ENCODE assay signal across 10 cellular contexts in genomic region chr5:177428574-177429217, GRCh38. TPM values are rescaled to one million over a fixed set of nuclear protein-coding genes. Genes with fewer than 3 reads are reported as not detected.
A peak's percentile ranks its signal among the peaks of the same experiment; 100 is the strongest.
DNase-seq lines count a peak whose midpoint lies in the region; ATAC-seq and TF ChIP-seq lines count a peak whose summit lies in the region.
"Had no signal": no experiment of that assay in that cellular context is flagged by ENCODE, and none has a peak within 500 bp of the region (broad histone marks: within the 10 kb centered on the region; RNA-seq: fewer than 3 reads in every experiment).

No MANE protein-coding gene starts in this region.

- H3K27me3 Mint-ChIP-seq in activated CD4-positive, alpha-beta T cell treated with anti-CD3 and anti-CD28 coated beads, Interleukin-2, amount 10 ng/mL, durations not matched to agents 7 days and 5 days, result no peaks in the 10 kb centered on the region
- peaks cover 10% of the 10 kb centered on the region for H3K27me3 Mint-ChIP-seq in glutamatergic neuron (ENCODE audit: unreplicated experiment)
- no peaks in the 10 kb centered on the region for H3K27me3 Mint-ChIP-seq in stimulated activated naive CD8-positive, alpha-beta T cell treated with anti-CD3 and anti-CD28 coated beads, Interleukin-15, amount 100 ng/mL, for 72 hours

- H3K4me3 ChIP-seq in Peyer's patch, result peak overlapping the region in 3 of 4 donors; percentile 9 to 92 (median 74)

- CTCF ChIA-PET in activated CD4-positive, alpha-beta T cell treated with anti-CD3 and anti-CD28 coated beads, Interleukin-2, amount 10 ng/mL, durations not matched to agents 7 days and 5 days (lab: Charles Lee), result interaction anchor here (0.8 to 53.2 kb wide), 7 partner anchors 16 to 60 kb away, joined by 4 to 1643 read pairs (median 7); partner anchors contain the start of genes DBN1, F12, PFN3 and PRR7

- no peaks in the 10 kb centered on the region for H3K9me3 ChIP-seq in Peyer's patch
- H3K9me3 ChIP-seq: uterus had no signal

- peaks cover 66% of the 10 kb centered on the region for H3K4me1 Mint-ChIP-seq in activated CD4-positive, alpha-beta T cell treated with anti-CD3 and anti-CD28 coated beads, Interleukin-2, amount 10 ng/mL, durations not matched to agents 7 days and 5 days
- H3K4me1 Mint-ChIP-seq in glutamatergic neuron (ENCODE audit: low read depth, unreplicated experiment), result peaks cover 10% of the 10 kb centered on the region
- H3K4me1 Mint-ChIP-seq in stimulated activated naive CD8-positive, alpha-beta T cell treated with anti-CD3 and anti-CD28 coated beads, Interleukin-15, amount 100 ng/mL, for 72 hours, result peaks cover 75% of the 10 kb centered on the region

- H3K36me3 Mint-ChIP-seq in activated CD4-positive, alpha-beta T cell treated with anti-CD3 and anti-CD28 coated beads, Interleukin-2, amount 10 ng/mL, durations not matched to agents 7 days and 5 days (ENCODE audit: low read depth), result peaks cover 62% of the 10 kb centered on the region
- H3K36me3 Mint-ChIP-seq in glutamatergic neuron (ENCODE audit: unreplicated experiment), result no peaks in the 10 kb centered on the region

- peak overlapping the region; percentile 92 to 98 (median 94) for H3K27ac ChIP-seq in Peyer's patch

- peaks cover 0 to 64% (median 46%) of the 10 kb centered on the region in 4 donors for H3K4me1 ChIP-seq in Peyer's patch

- peak overlapping the region; percentile 96 for H3K4me3 Mint-ChIP-seq in activated CD4-positive, alpha-beta T cell treated with anti-CD3 and anti-CD28 coated beads, Interleukin-2, amount 10 ng/mL, durations not matched to agents 7 days and 5 days
- peak overlapping the region; percentile 30 for H3K4me3 Mint-ChIP-seq in glutamatergic neuron (ENCODE audit: unreplicated experiment)
- H3K4me3 Mint-ChIP-seq in stimulated activated naive CD8-positive, alpha-beta T cell treated with anti-CD3 and anti-CD28 coated beads, Interleukin-15, amount 100 ng/mL, for 72 hours, result peak overlapping the region; percentile 92 to 96

- H3K9me3 Mint-ChIP-seq in activated CD4-positive, alpha-beta T cell treated with anti-CD3 and anti-CD28 coated beads, Interleukin-2, amount 10 ng/mL, durations not matched to agents 7 days and 5 days, result no peaks in the 10 kb centered on the region
- peaks cover 6% of the 10 kb centered on the region for H3K9me3 Mint-ChIP-seq in glutamatergic neuron (ENCODE audit: unreplicated experiment)
- H3K9me3 Mint-ChIP-seq in stimulated activated naive CD8-positive, alpha-beta T cell treated with anti-CD3 and anti-CD28 coated beads, Interleukin-15, amount 100 ng/mL, for 72 hours, result no peaks in the 10 kb centered on the region

- no peaks in the 10 kb centered on the region for H3K27me3 ChIP-seq in Peyer's patch
- H3K27me3 ChIP-seq: uterus had no signal

- H3K27ac Mint-ChIP-seq in activated CD4-positive, alpha-beta T cell treated with anti-CD3 and anti-CD28 coated beads, Interleukin-2, amount 10 ng/mL, durations not matched to agents 7 days and 5 days, result peak overlapping the region; percentile 92
- H3K27ac Mint-ChIP-seq in glutamatergic neuron (ENCODE audit: unreplicated experiment), result no peak overlapping the region
- H3K27ac Mint-ChIP-seq in stimulated activated naive CD8-positive, alpha-beta T cell treated with anti-CD3 and anti-CD28 coated beads, Interleukin-15, amount 100 ng/mL, for 72 hours, result peak overlapping the region; percentile 89

- no peak for ATAC-seq in stimulated activated naive CD8-positive, alpha-beta T cell treated with anti-CD3 and anti-CD28 coated beads, Interleukin-15, amount 100 ng/mL, for 72 hours
- ATAC-seq in GM18498 (IDR thresholded peaks at IDR 0.05; ENCODE audit: unreplicated experiment), result no peak
- ATAC-seq in HG03460 (IDR thresholded peaks at IDR 0.05; ENCODE audit: unreplicated experiment), result no peak

- peaks cover 0 to 35% (median 0%) of the 10 kb centered on the region in 3 donors for H3K36me3 ChIP-seq in Peyer's patch
- H3K36me3 ChIP-seq: uterus had no signal

- TF ChIP-seq CTCF in Peyer's patch (IDR thresholded peaks at IDR 0.05), result no peak
- TF ChIP-seq CTCF in glutamatergic neuron (IDR thresholded peaks at IDR 0.05; ENCODE audit: partially characterized antibody, unreplicated experiment), result no peak

- DNase-seq in activated CD4-positive, alpha-beta T cell treated with anti-CD3 and anti-CD28 coated beads, Interleukin-2, amount 10 ng/mL, durations not matched to agents 7 days and 5 days, result peak; percentile 6
- no peak for DNase-seq in activated CD4-positive, alpha-beta T cell treated with anti-CD3 and anti-CD28 coated beads, Interleukin-2, amount 50 U/mL, for 48 hours
- DNase-seq in Peyer's patch, result no peak
- no peak for DNase-seq in glutamatergic neuron
- DNase-seq in stimulated activated naive CD8-positive, alpha-beta T cell treated with anti-CD3 and anti-CD28 coated beads, Interleukin-15, amount 100 ng/mL, for 72 hours, result no peak
- DNase-seq in epidermal melanocyte (ENCODE audit: insufficient read length, low spot score), result no peak
- DNase-seq: SHP77, uterus had no signal

- POLR2A ChIA-PET in activated CD4-positive, alpha-beta T cell treated with anti-CD3 and anti-CD28 coated beads, Interleukin-2, amount 10 ng/mL, durations not matched to agents 7 days and 5 days (lab: Charles Lee), result no interaction called here

- no peak for TF ChIP-seq POLR2A in Peyer's patch (IDR thresholded peaks at IDR 0.05)

RNA-seq across cellular contexts. Expression of gene GRK6, which starts 2.2 kb away (rescaled TPM):
- 100 to 1,000 TPM; 242 to 296 TPM for total RNA-seq in activated CD4-positive, alpha-beta T cell treated with anti-CD3 and anti-CD28 coated beads, Interleukin-2, amount 10 ng/mL, durations not matched to agents 7 days and 5 days
- total RNA-seq in Peyer's patch (100 to 1,000 TPM in 1 of 4 donors, 10 to 100 TPM in 3; 36.2 to 140 (median 40.7) TPM), glutamatergic neuron (ENCODE audit: unreplicated experiment) (43.9 TPM)

RNA-seq across cellular contexts. Expression of gene PRR7, which starts 17.9 kb away (rescaled TPM):
- 1 to 10 TPM; 5.3 to 9.7 TPM for total RNA-seq in activated CD4-positive, alpha-beta T cell treated with anti-CD3 and anti-CD28 coated beads, Interleukin-2, amount 10 ng/mL, durations not matched to agents 7 days and 5 days
- total RNA-seq in Peyer's patch, result 1 to 10 TPM in 2 of 4 donors, under 1 TPM in 1, not detected in 1; 0.70 to 2.2 (median 1.9) TPM
- total RNA-seq in glutamatergic neuron (ENCODE audit: unreplicated experiment), result 4.1 TPM

RNA-seq across cellular contexts. Expression of gene F12, which starts 19.3 kb away (rescaled TPM):
- total RNA-seq in activated CD4-positive, alpha-beta T cell treated with anti-CD3 and anti-CD28 coated beads, Interleukin-2, amount 10 ng/mL, durations not matched to agents 7 days and 5 days, result under 1 TPM; 0.22 to 0.60 TPM
- total RNA-seq in Peyer's patch, result 10 to 100 TPM in 1 of 4 donors, 1 to 10 TPM in 3; 1.7 to 22.2 (median 7.8) TPM
- total RNA-seq in glutamatergic neuron (ENCODE audit: unreplicated experiment), result 5.4 TPM

RNA-seq across cellular contexts. Expression of gene PFN3, which starts 28.2 kb away (rescaled TPM):
- not detected for total RNA-seq in activated CD4-positive, alpha-beta T cell treated with anti-CD3 and anti-CD28 coated beads, Interleukin-2, amount 10 ng/mL, durations not matched to agents 7 days and 5 days
- total RNA-seq in Peyer's patch, result not detected
- total RNA-seq in glutamatergic neuron (ENCODE audit: unreplicated experiment), result not detected
- total RNA-seq: uterus had no signal

RNA-seq across cellular contexts. Expression of gene SLC34A1, which starts 44.5 kb away (rescaled TPM):
- total RNA-seq in activated CD4-positive, alpha-beta T cell treated with anti-CD3 and anti-CD28 coated beads, Interleukin-2, amount 10 ng/mL, durations not matched to agents 7 days and 5 days, result under 1 TPM; 0.12 to 0.27 TPM
- total RNA-seq in Peyer's patch (under 1 TPM in 1 of 4 donors, not detected in 3; 0.35 TPM), glutamatergic neuron (ENCODE audit: unreplicated experiment) (not detected)
- total RNA-seq: uterus had no signal

Comparison
In these comparisons a context has a peak if more than half of its experiments do, and no peak if none do; other contexts are left out.
1. H3K4me3 Mint-ChIP-seq: peak in every context shown above with its lines; median percentile 96 in activated CD4-positive, alpha-beta T cell treated with anti-CD3 and anti-CD28 coated beads, Interleukin-2, amount 10 ng/mL, durations not matched to agents 7 days and 5 days; 94 in stimulated activated naive CD8-positive, alpha-beta T cell treated with anti-CD3 and anti-CD28 coated beads, Interleukin-15, amount 100 ng/mL, for 72 hours; 30 in glutamatergic neuron.